12 cellular contexts compared by ENCODE assay signal in genomic region chr6:113668712-113669408, GRCh38.
DNase-seq lines count a peak whose midpoint lies in the region; ATAC-seq and TF ChIP-seq lines count a peak whose summit lies in the region.
"Had no signal": no experiment of that assay in that cellular context is flagged by ENCODE, and none has a peak within 500 bp of the region (broad histone marks: within the 10 kb centered on the region; RNA-seq: fewer than 3 reads in every experiment).

No MANE protein-coding gene starts in this region.

- no peak overlapping the region for H3K9ac ChIP-seq in adipocyte (ENCODE audit: low read length)

- H3K36me3 ChIP-seq in adipocyte (ENCODE audit: control insufficient read depth, insufficient read depth, low read length, severe bottlenecking), result no peaks in the 10 kb centered on the region

- no peaks in the 10 kb centered on the region for H3K27me3 Mint-ChIP-seq in type B pancreatic cell
- H3K27me3 Mint-ChIP-seq: stimulated activated memory B cell treated with anti-CD40 and anti-IgM and Interleukin-4, amounts not matched to agents 10 μg/mL and 1 μg/mL and 100 μg/mL, for 72 hours had no signal

- DNase-seq in Right ventricle myocardium inferior (ENCODE audit: missing footprints) (no peak), cardiac septum (ENCODE audit: low spot score) (no peak), adipocyte (ENCODE audit: low read depth) (no peak), type B pancreatic cell (ENCODE audit: extremely low spot score, unreplicated experiment) (no peak), NCI-H1694 treated with DMSO at 0.1 percent for 48 hours (lab: John Stamatoyannopoulos, UW) (no peak)
- DNase-seq: activated gamma-delta T cell, NCI-H510A treated with DMSO at 0.1 percent for 48 hours had no signal

- no peaks in the 10 kb centered on the region for H3K36me3 Mint-ChIP-seq in type B pancreatic cell
- H3K36me3 Mint-ChIP-seq: stimulated activated memory B cell treated with anti-CD40 and anti-IgM and Interleukin-4, amounts not matched to agents 10 μg/mL and 1 μg/mL and 100 μg/mL, for 72 hours had no signal

- H3K9me3 Mint-ChIP-seq in type B pancreatic cell, result no peaks in the 10 kb centered on the region
- H3K9me3 Mint-ChIP-seq: central memory CD8-positive, alpha-beta T cell; stimulated activated memory B cell treated with anti-CD40 and anti-IgM and Interleukin-4, amounts not matched to agents 10 μg/mL and 1 μg/mL and 100 μg/mL, for 72 hours had no signal

- H3K4me3 Mint-ChIP-seq in type B pancreatic cell, result no peak overlapping the region
- H3K4me3 Mint-ChIP-seq: central memory CD8-positive, alpha-beta T cell; stimulated activated memory B cell treated with anti-CD40 and anti-IgM and Interleukin-4, amounts not matched to agents 10 μg/mL and 1 μg/mL and 100 μg/mL, for 72 hours had no signal

- no peaks in the 10 kb centered on the region for H3K9me3 ChIP-seq in adipocyte (ENCODE audit: control insufficient read depth, low read length)

- peaks cover 31% of the 10 kb centered on the region for H3K4me1 Mint-ChIP-seq in type B pancreatic cell (ENCODE audit: unreplicated experiment)
- H3K4me1 Mint-ChIP-seq: central memory CD8-positive, alpha-beta T cell had no signal

- peaks cover 26% of the 10 kb centered on the region for H3K4me1 ChIP-seq in adipocyte (ENCODE audit: control insufficient read depth, insufficient read depth, low read length)

- no peaks in the 10 kb centered on the region for H3K27me3 ChIP-seq in adipocyte (replicated peaks; ENCODE audit: control insufficient read depth, insufficient read depth, low read length)

- ATAC-seq in Right ventricle myocardium inferior, result peak; percentile 71
- peak; percentile 67 for ATAC-seq in HG03135 (IDR thresholded peaks at IDR 0.05; ENCODE audit: unreplicated experiment)
- no peak for ATAC-seq in GM21515 (IDR thresholded peaks at IDR 0.05; ENCODE audit: unreplicated experiment)
- no peak for ATAC-seq in GM19452 (IDR thresholded peaks at IDR 0.05; ENCODE audit: unreplicated experiment)
- ATAC-seq: stimulated activated memory B cell treated with anti-CD40 and anti-IgM and Interleukin-4, amounts not matched to agents 10 μg/mL and 1 μg/mL and 100 μg/mL, for 72 hours had no signal

- H3K27ac Mint-ChIP-seq in type B pancreatic cell, result no peak overlapping the region
- H3K27ac Mint-ChIP-seq: stimulated activated memory B cell treated with anti-CD40 and anti-IgM and Interleukin-4, amounts not matched to agents 10 μg/mL and 1 μg/mL and 100 μg/mL, for 72 hours had no signal

- no peak for TF ChIP-seq CTCF in type B pancreatic cell (conservative IDR thresholded peaks at IDR 0.05)

- intact Hi-C loops in Right ventricle myocardium inferior (cut with DNase I), result no loop called here
- intact Hi-C loops in cardiac septum (cut with DNase I), result no loop called here

- peak overlapping the region; percentile 32 for H3K4me3 ChIP-seq in adipocyte (ENCODE audit: low read length)

Comparison
In these comparisons a context has a peak if more than half of its experiments do, and no peak if none do; other contexts are left out.
1. ATAC-seq: peak in Right ventricle myocardium inferior (single experiment) and HG03135 (single experiment); none in GM21515 (single experiment) and GM19452 (single experiment).